17 cellular contexts compared by ENCODE assay signal in the genomic region with DNA sequence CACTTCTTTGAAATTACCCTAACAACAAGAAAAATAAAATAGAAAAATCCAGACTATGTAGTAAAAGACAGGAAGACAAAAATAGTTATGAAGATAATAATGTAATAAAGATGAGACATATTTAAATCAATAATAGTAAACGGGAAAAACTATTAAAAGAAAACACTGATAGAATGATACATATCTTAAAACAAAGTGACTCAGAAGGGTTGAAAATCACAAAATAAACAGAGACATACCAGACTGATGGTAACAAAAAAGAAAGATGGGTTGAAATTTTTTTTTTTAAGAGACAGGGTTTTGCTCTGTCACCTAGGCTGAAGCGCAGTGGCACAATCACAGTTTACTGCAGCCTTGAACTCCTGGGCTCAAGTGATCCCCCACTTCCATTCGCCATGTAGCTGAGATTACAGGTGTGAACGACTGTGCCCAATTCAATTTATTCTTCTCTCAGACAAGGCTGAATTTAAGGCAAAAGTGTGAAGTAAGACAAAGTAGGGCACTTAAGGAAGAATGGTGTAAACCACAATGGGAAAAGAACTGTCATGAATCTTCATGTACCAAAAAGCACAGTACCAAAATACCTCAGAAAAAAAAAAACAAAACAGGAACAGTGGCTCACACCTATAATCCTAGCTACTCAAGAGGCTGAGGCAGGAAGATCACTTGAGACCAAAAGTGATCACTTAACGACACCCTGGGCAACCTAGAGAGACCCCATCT.
"Had no signal": no experiment of that assay in that cellular context is flagged by ENCODE, and none has a peak within 500 bp of the region (broad histone marks: within the 10 kb centered on the region; RNA-seq: fewer than 3 reads in every experiment).

No MANE protein-coding gene starts in this region.

- H3K4me3 Mint-ChIP-seq: activated naive CD4-positive, alpha-beta T cell treated with anti-CD3 and anti-CD28 coated beads, Interleukin-2, amount 50 U/mL, for 24 hours; activated T-cell treated with anti-CD3 and anti-CD28 coated beads, Interleukin-2, amount 50 U/mL, for 72 hours; T-helper 1 cell treated with Interleukin-12 subunit alpha and Interleukin-12 subunit beta and Interleukin-4 antibody, amounts not matched to agents 30 μg/mL and 1 μg/mL, for 36 hours had no signal

- ATAC-seq: activated CD4-positive, CD25-positive, alpha-beta regulatory T cell treated with anti-CD3 and anti-CD28 coated beads, Interleukin-2, amount 50 U/mL, for 24 hours; activated T-cell treated with anti-CD3 and anti-CD28 coated beads, Interleukin-2, amount 50 U/mL, for 72 hours; gastrocnemius medialis had no signal

- DNase-seq: activated CD4-positive, alpha-beta T cell treated with anti-CD3 and anti-CD28 coated beads, Interleukin-2, amount 50 U/mL, for 1 hour; activated CD8-positive, alpha-beta memory T cell treated with anti-CD3 and anti-CD28 coated beads for 24 hours; activated CD8-positive, alpha-beta memory T cell treated with anti-CD3 and anti-CD28 coated beads, Interleukin-2, amount 50 U/mL, for 48 hours; activated gamma-delta T cell; activated T-cell treated with anti-CD3 and anti-CD28 coated beads, Interleukin-2, amount 50 U/mL, for 72 hours; cerebellar nuclear complex; cortex of kidney; gastrocnemius medialis; head of caudate nucleus; kidney glomerular epithelial cell; left ventricle myocardium inferior; mammary epithelial cell; upper lobe of left lung had no signal

- H3K9me3 Mint-ChIP-seq: activated naive CD4-positive, alpha-beta T cell treated with anti-CD3 and anti-CD28 coated beads, Interleukin-2, amount 50 U/mL, for 24 hours; T-helper 1 cell treated with Interleukin-12 subunit alpha and Interleukin-12 subunit beta and Interleukin-4 antibody, amounts not matched to agents 30 μg/mL and 1 μg/mL, for 36 hours had no signal

- H3K27ac Mint-ChIP-seq: activated naive CD4-positive, alpha-beta T cell treated with anti-CD3 and anti-CD28 coated beads, Interleukin-2, amount 50 U/mL, for 24 hours; activated T-cell treated with anti-CD3 and anti-CD28 coated beads, Interleukin-2, amount 50 U/mL, for 72 hours; T-helper 1 cell treated with Interleukin-12 subunit alpha and Interleukin-12 subunit beta and Interleukin-4 antibody, amounts not matched to agents 30 μg/mL and 1 μg/mL, for 36 hours had no signal

- H3K27me3 Mint-ChIP-seq: activated naive CD4-positive, alpha-beta T cell treated with anti-CD3 and anti-CD28 coated beads, Interleukin-2, amount 50 U/mL, for 24 hours had no signal

- FAIRE-seq: bronchial epithelial cell had no signal
